ENCODE assay signal across 21 cellular contexts in the genomic region with DNA sequence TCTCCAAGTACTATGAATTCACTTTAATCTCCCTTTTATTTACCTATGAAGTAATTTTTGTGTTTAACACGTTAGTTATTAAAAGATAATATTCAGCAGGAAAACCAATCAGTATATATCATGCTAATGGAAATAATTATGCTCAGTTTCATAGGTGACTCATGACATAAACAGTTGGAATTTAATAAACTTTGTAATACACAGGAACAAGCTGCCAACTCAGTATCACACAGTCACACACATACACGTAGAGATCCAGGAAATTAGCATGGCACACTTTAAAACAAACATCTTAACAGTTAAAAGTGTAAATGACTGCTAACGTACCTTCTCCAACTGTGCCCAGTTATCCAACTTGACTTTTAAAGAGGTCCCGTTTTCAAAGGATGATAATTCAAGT. TPM values are rescaled to one million over a fixed set of nuclear protein-coding genes. Genes with fewer than 3 reads are reported as not detected.
DNase-seq lines count a peak whose midpoint lies in the region; ATAC-seq and TF ChIP-seq lines count a peak whose summit lies in the region.
"Had no signal": no experiment of that assay in that cellular context is flagged by ENCODE, and none has a peak within 500 bp of the region (broad histone marks: within the 10 kb centered on the region; RNA-seq: fewer than 3 reads in every experiment).

No MANE protein-coding gene starts in this region.

- in situ Hi-C loops in mammary epithelial cell (cut with MboI; ENCODE audit: low sequenced_read_pairs in 2 of 2) = no loop called here
- in situ Hi-C loops in brain microvascular endothelial cell (cut with HindIII; ENCODE audit: low pct_ligation_motif_present, low sequenced_read_pairs) = no loop called here

- ATAC-seq in HG03520 (IDR thresholded peaks at IDR 0.05; ENCODE audit: unreplicated experiment) = no peak
- ATAC-seq: naive thymus-derived CD4-positive, alpha-beta T cell had no signal

- TF ChIP-seq CTCF in mammary epithelial cell (conservative IDR thresholded peaks at IDR 0.05 in 1 of 2, IDR thresholded peaks at IDR 0.05 in 1 of 2; ENCODE audit: extremely low read depth in 1 of 2, insufficient read depth in 1 of 2, low read depth in 1 of 2, low read length in 2 of 2) (no peak), brain microvascular endothelial cell (IDR thresholded peaks at IDR 0.05; ENCODE audit: low read depth, low read length, missing control alignments) (no peak), GM20000 (IDR thresholded peaks at IDR 0.05; ENCODE audit: extremely low read depth, missing control alignments) (no peak)

- H3K9ac ChIP-seq in mammary epithelial cell (ENCODE audit: insufficient read depth, low read length) = peak overlapping the region; percentile 57

- no TSS peak for BruUV-seq in mammary epithelial cell (replicated peaks; lab: Mats Ljungman, UMichigan)

- H3K79me2 ChIP-seq in ACC112 (ENCODE audit: control insufficient read depth, insufficient read depth, low read length, unreplicated experiment) (no peaks in the 10 kb centered on the region), mammary epithelial cell (ENCODE audit: insufficient read depth, low read length) (no peaks in the 10 kb centered on the region)

- H3K4me3 ChIP-seq in ACC112 (ENCODE audit: low read depth, low read length) (peak overlapping the region; percentile 23; the same call in 1 of the 2 replicates), mammary epithelial cell (replicated peaks in 1 of 3; ENCODE audit: insufficient read depth in 1 of 3, low read depth in 2 of 3, low read length in 3 of 3) (no peak overlapping the region), brain microvascular endothelial cell (ENCODE audit: low read depth, low read length) (no peak overlapping the region)
- H3K4me3 ChIP-seq: left ventricle myocardium inferior, prostate gland, thoracic aorta had no signal

- WGBS in mammary epithelial cell (ENCODE audit: low coverage, missing lambda C conversion rate) = 37% methylated on average over 4 of the region's 4 CpGs

- CTCF ChIA-PET in mammary epithelial cell (lab: Charles Lee; ENCODE audit: low non-redundant PET) = no interaction called here

- no peaks in the 10 kb centered on the region for H4K20me1 ChIP-seq in mammary epithelial cell (ENCODE audit: insufficient read depth, low read length)

- H3K4me1 ChIP-seq in ACC112 (ENCODE audit: control insufficient read depth, insufficient read depth, low read length, unreplicated experiment) = peaks cover 34% of the 10 kb centered on the region
- H3K4me1 ChIP-seq in mammary epithelial cell (ENCODE audit: insufficient read depth, low read length) = peaks cover 31% of the 10 kb centered on the region
- H3K4me1 ChIP-seq: prostate gland had no signal

- H3K27ac ChIP-seq in ACC112 (ENCODE audit: low read depth, low read length) = peak overlapping the region; percentile 90
- peak overlapping the region; percentile 98 for H3K27ac ChIP-seq in mammary epithelial cell (ENCODE audit: insufficient read depth, low read depth, low read length)
- H3K27ac ChIP-seq in brain microvascular endothelial cell = no peak overlapping the region
- H3K27ac ChIP-seq: left ventricle myocardium inferior, prostate gland, thoracic aorta had no signal

- dilution Hi-C loops in mammary epithelial cell (cut with HindIII; ENCODE audit: low sequenced_read_pairs) = no loop called here

- peak overlapping the region; percentile 34 for H3K4me2 ChIP-seq in mammary epithelial cell (ENCODE audit: insufficient read depth, low read depth, low read length)

- H3K9me3 ChIP-seq in mammary epithelial cell (replicated peaks; ENCODE audit: insufficient read depth, low read length) = no peaks in the 10 kb centered on the region
- H3K9me3 ChIP-seq: left ventricle myocardium inferior, prostate gland, thoracic aorta had no signal

- intact Hi-C loops in mammary epithelial cell (cut with micrococcal nuclease) = loop anchor here (5.0 kb wide), 1 partner anchor 814 kb away; no protein-coding TSS in a partner anchor

- H3K36me3 ChIP-seq in ACC112 (ENCODE audit: insufficient read depth, low read length) = no peaks in the 10 kb centered on the region
- no peaks in the 10 kb centered on the region for H3K36me3 ChIP-seq in mammary epithelial cell (ENCODE audit: insufficient read depth, low read length)
- no peaks in the 10 kb centered on the region for H3K36me3 ChIP-seq in brain microvascular endothelial cell (replicated peaks)
- H3K36me3 ChIP-seq: left ventricle myocardium inferior, prostate gland, thoracic aorta had no signal

- H3K27me3 ChIP-seq in ACC112 (ENCODE audit: insufficient read depth, low read length) = no peaks in the 10 kb centered on the region
- no peaks in the 10 kb centered on the region for H3K27me3 ChIP-seq in mammary epithelial cell (ENCODE audit: insufficient read depth, low read length)
- H3K27me3 ChIP-seq in brain microvascular endothelial cell (replicated peaks) = no peaks in the 10 kb centered on the region

- DNase-seq in LHCN-M2 (ENCODE audit: low read depth) = peak; percentile 44
- peak; percentile 67 for DNase-seq in mammary epithelial cell
- peak; percentile 3 to 55 for DNase-seq in lung microvascular endothelial cell (ENCODE audit: low read depth in 2 of 2)
- no peak for DNase-seq in brain microvascular endothelial cell
- no peak for DNase-seq in GM20000 (ENCODE audit: low spot score)
- no peak for DNase-seq in NCI-H2227 treated with DMSO at 0.1 percent for 48 hours (lab: John Stamatoyannopoulos, UW)
- DNase-seq: activated B cell treated with CpG ODN at 0.5 μM for 24 hours; activated naive CD8-positive, alpha-beta T cell treated with anti-CD3 and anti-CD28 coated beads, Interleukin-2, amount 10 ng/mL, durations not matched to agents 7 days and 5 days; COR-L47; erythroblast; GF-D8; Kasumi-1; left ventricle myocardium inferior; naive thymus-derived CD4-positive, alpha-beta T cell; NCI-H524 treated with DMSO at 0.1 percent for 48 hours; stimulated activated CD4-positive, alpha-beta T cell treated with anti-CD3 and anti-CD28 coated beads, Interleukin-2, amount 100 ng/mL, for 48 hours had no signal

- H2AFZ ChIP-seq in ACC112 (ENCODE audit: low read length, unreplicated experiment) (peak overlapping the region; percentile 91), mammary epithelial cell (ENCODE audit: low read depth, low read length) (peak overlapping the region; percentile 22)

RNA-seq across cellular contexts. Expression of gene SPATA4, which starts 2.3 kb away (rescaled TPM):
- total RNA-seq in LHCN-M2 (2014; rRNA removed) (0.11 TPM in 1 of 2 replicates, not detected in the other), mammary epithelial cell (under 1 TPM; 0.17 to 0.94 TPM), lung microvascular endothelial cell (not detected in 2 replicates)
- 0.13 TPM for polyA plus RNA-seq in LHCN-M2 (2012)
- 0.06 TPM for polyA plus RNA-seq in mammary epithelial cell
- not detected for polyA minus RNA-seq in mammary epithelial cell
- total RNA-seq: activated B cell treated with CpG ODN at 0.5 μM for 24 hours; activated naive CD8-positive, alpha-beta T cell treated with anti-CD3 and anti-CD28 coated beads, Interleukin-2, amount 10 ng/mL, durations not matched to agents 7 days and 5 days; naive thymus-derived CD4-positive, alpha-beta T cell; T-helper 1 cell treated with Interleukin-12 subunit alpha and Interleukin-12 subunit beta and Interleukin-4 antibody, amounts not matched to agents 30 ng/mL and 1 ng/mL, for 36 hours; thoracic aorta had no signal
- polyA plus RNA-seq: naive thymus-derived CD4-positive, alpha-beta T cell had no signal

Comparison
In these comparisons a context has a peak if more than half of its experiments do, and no peak if none do; other contexts are left out.
1. DNase-seq: peak in LHCN-M2 (single experiment), mammary epithelial cell (single experiment) and lung microvascular endothelial cell (2 of 2); none in brain microvascular endothelial cell (single experiment), GM20000 (single experiment) and NCI-H2227 treated with DMSO at 0.1 percent for 48 hours (single experiment).